Comparison of ENCODE assay signal across 27 cellular contexts in the genomic region with DNA sequence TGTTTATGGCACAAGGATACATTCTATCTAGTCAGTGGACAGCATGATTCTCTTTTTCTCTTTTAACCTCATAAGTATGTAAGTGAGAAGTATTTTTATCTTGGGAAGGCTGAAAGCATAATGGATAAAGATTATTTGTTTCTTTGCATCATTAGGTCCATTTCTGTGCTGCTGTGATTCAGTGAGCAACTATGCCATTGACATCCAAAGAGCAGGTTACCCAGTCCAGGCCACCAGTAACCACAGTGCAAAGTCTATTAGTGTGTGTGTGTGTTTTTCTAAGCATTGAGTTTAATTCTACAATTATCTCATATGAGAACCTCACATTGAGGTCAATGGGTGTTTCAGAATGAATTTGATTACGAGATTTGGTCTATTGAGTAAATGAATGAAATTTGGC.
"Had no signal": no experiment of that assay in that cellular context is flagged by ENCODE, and none has a peak within 500 bp of the region (broad histone marks: within the 10 kb centered on the region; RNA-seq: fewer than 3 reads in every experiment).

No MANE protein-coding gene starts in this region.

- H3K4me2 ChIP-seq: PC-9 had no signal

- H3K36me3 ChIP-seq: ascending aorta, breast epithelium had no signal

- H3K27ac ChIP-seq: ascending aorta, breast epithelium, PC-9 had no signal

- H3K4me3 ChIP-seq: ascending aorta, breast epithelium, PC-9 had no signal

- FAIRE-seq: TTC549 had no signal

- H3K27me3 Mint-ChIP-seq: activated B cell treated with CpG ODN at 0.5 μM for 24 hours; activated CD4-positive, alpha-beta T cell treated with anti-CD3 and anti-CD28 coated beads, Interleukin-2, amount 10 ng/mL, durations not matched to agents 24 days and 14 days; activated CD8-positive, alpha-beta memory T cell treated with anti-CD3 and anti-CD28 coated beads, Interleukin-2, amount 10 ng/mL, durations not matched to agents 7 days and 5 days; activated naive CD4-positive, alpha-beta T cell treated with anti-CD3 and anti-CD28 coated beads, Interleukin-2, amount 50 U/mL, for 24 hours; activated T-cell treated with anti-CD3 and anti-CD28 coated beads, Interleukin-2, amount 50 U/mL, for 24 hours; IgD-negative memory B cell; T-helper 17 cell had no signal

- H3K27ac Mint-ChIP-seq: activated B cell treated with CpG ODN at 0.5 μM for 24 hours; activated CD4-positive, alpha-beta T cell treated with anti-CD3 and anti-CD28 coated beads, Interleukin-2, amount 10 ng/mL, durations not matched to agents 24 days and 14 days; activated CD8-positive, alpha-beta memory T cell treated with anti-CD3 and anti-CD28 coated beads, Interleukin-2, amount 10 ng/mL, durations not matched to agents 7 days and 5 days; activated naive CD4-positive, alpha-beta T cell treated with anti-CD3 and anti-CD28 coated beads, Interleukin-2, amount 50 U/mL, for 24 hours; activated T-cell treated with anti-CD3 and anti-CD28 coated beads, Interleukin-2, amount 50 U/mL, for 24 hours; activated T-helper 1 cell treated with anti-CD3 and anti-CD28 coated beads, Interleukin-12 subunit alpha, Interleukin-12 subunit beta, Interleukin-2, Interleukin-4 antibody, amounts not matched to agents 30 ng/mL and 10 ng/mL and 1 ng/mL, durations not matched to agents 14 hours and 24 hours and 36 hours; IgD-negative memory B cell; T-helper 17 cell had no signal

- H3K36me3 Mint-ChIP-seq: activated CD8-positive, alpha-beta memory T cell treated with anti-CD3 and anti-CD28 coated beads, Interleukin-2, amount 10 ng/mL, durations not matched to agents 7 days and 5 days; activated naive CD4-positive, alpha-beta T cell treated with anti-CD3 and anti-CD28 coated beads, Interleukin-2, amount 50 U/mL, for 24 hours; IgD-negative memory B cell had no signal

- H3K4me3 Mint-ChIP-seq: activated B cell treated with CpG ODN at 0.5 μM for 24 hours; activated CD4-positive, alpha-beta T cell treated with anti-CD3 and anti-CD28 coated beads, Interleukin-2, amount 10 ng/mL, durations not matched to agents 24 days and 14 days; activated CD8-positive, alpha-beta memory T cell treated with anti-CD3 and anti-CD28 coated beads, Interleukin-2, amount 10 ng/mL, durations not matched to agents 7 days and 5 days; activated naive CD4-positive, alpha-beta T cell treated with anti-CD3 and anti-CD28 coated beads, Interleukin-2, amount 50 U/mL, for 24 hours; activated T-cell treated with anti-CD3 and anti-CD28 coated beads, Interleukin-2, amount 50 U/mL, for 24 hours; activated T-helper 1 cell treated with anti-CD3 and anti-CD28 coated beads, Interleukin-12 subunit alpha, Interleukin-12 subunit beta, Interleukin-2, Interleukin-4 antibody, amounts not matched to agents 30 ng/mL and 10 ng/mL and 1 ng/mL, durations not matched to agents 14 hours and 24 hours and 36 hours; IgD-negative memory B cell; T-helper 17 cell had no signal

- H3K9me3 Mint-ChIP-seq: activated CD4-positive, alpha-beta T cell treated with anti-CD3 and anti-CD28 coated beads, Interleukin-2, amount 10 ng/mL, durations not matched to agents 24 days and 14 days had no signal

- H3K4me1 ChIP-seq: ascending aorta, breast epithelium had no signal

- DNase-seq: activated B cell treated with CpG ODN at 0.5 μM for 24 hours; activated CD4-positive, alpha-beta T cell treated with anti-CD3 and anti-CD28 coated beads for 1 hour; activated CD4-positive, alpha-beta T cell treated with anti-CD3 and anti-CD28 coated beads, Interleukin-2, amount 10 ng/mL, durations not matched to agents 24 days and 14 days; activated CD4-positive, alpha-beta T cell treated with anti-CD3 and anti-CD28 coated beads, Interleukin-2, amount 50 U/mL, for 48 hours; activated CD8-positive, alpha-beta memory T cell treated with anti-CD3 and anti-CD28 coated beads, Interleukin-2, amount 10 ng/mL, durations not matched to agents 7 days and 5 days; activated effector memory CD4-positive, alpha-beta T cell treated with Interleukin-2 at 50 U/mL for 16 hours; activated naive CD4-positive, alpha-beta T cell; activated T-cell treated with anti-CD3 and anti-CD28 coated beads, Interleukin-2, amount 50 U/mL, for 24 hours; caudate nucleus; KG1; NCI-H1092; NCI-H1417; NCI-H2029; NCI-H345; NCI-H510A; NCI-H69; NK-92 treated with Interleukin-12 subunit alpha and Interleukin-12 subunit beta, amount 100 ng/mL, for 24 hours; PC-9; SHP77 treated with DMSO at 0.1 percent for 48 hours; T-helper 17 cell; T-helper 9 cell had no signal

- H3K4me1 Mint-ChIP-seq: activated B cell treated with CpG ODN at 0.5 μM for 24 hours; activated CD4-positive, alpha-beta T cell treated with anti-CD3 and anti-CD28 coated beads, Interleukin-2, amount 10 ng/mL, durations not matched to agents 24 days and 14 days; activated CD8-positive, alpha-beta memory T cell treated with anti-CD3 and anti-CD28 coated beads, Interleukin-2, amount 10 ng/mL, durations not matched to agents 7 days and 5 days; activated naive CD4-positive, alpha-beta T cell treated with anti-CD3 and anti-CD28 coated beads, Interleukin-2, amount 50 U/mL, for 24 hours; IgD-negative memory B cell; T-helper 17 cell had no signal

- H2AFZ ChIP-seq: PC-9 had no signal

- H3K27me3 ChIP-seq: ascending aorta, breast epithelium had no signal
